In the genomic region with DNA sequence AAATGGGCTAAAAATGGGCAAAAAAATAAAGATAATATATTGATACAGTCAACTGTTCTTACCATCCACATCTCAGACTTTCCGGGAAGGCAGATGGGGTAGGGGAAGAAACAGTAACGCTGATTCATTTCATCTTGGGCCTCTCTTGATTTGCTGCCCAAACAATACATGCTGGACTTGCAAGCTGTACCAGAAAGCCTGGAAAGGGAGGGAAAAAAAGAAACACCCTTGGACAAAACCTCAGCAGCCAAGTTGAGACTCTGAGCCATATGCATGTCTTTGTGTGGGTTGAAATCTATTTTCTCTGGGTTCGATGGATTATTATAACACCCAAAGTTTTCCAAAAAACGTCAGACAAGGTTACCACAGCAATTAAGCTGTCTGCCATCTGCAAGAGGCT, we compare ENCODE assay signal across 23 cellular contexts.
A peak's percentile ranks its signal among the peaks of the same experiment; 100 is the strongest.
DNase-seq lines count a peak whose midpoint lies in the region; ATAC-seq and TF ChIP-seq lines count a peak whose summit lies in the region.
"Had no signal": no experiment of that assay in that cellular context is flagged by ENCODE, and none has a peak within 500 bp of the region (broad histone marks: within the 10 kb centered on the region; RNA-seq: fewer than 3 reads in every experiment).

No MANE protein-coding gene starts in this region.

- H3K4me1 ChIP-seq in aorta (ENCODE audit: control insufficient read depth in 1 of 2, insufficient read depth in 2 of 2, low read length in 2 of 2): peaks cover 0 to 7% of the 10 kb centered on the region in 2 donors
- H3K4me1 ChIP-seq: body of pancreas, prostate gland had no signal

- H3K27me3 Mint-ChIP-seq in glutamatergic neuron (ENCODE audit: unreplicated experiment): peaks cover 6% of the 10 kb centered on the region
- H3K27me3 Mint-ChIP-seq: activated naive CD8-positive, alpha-beta T cell treated with anti-CD3 and anti-CD28 coated beads for 36 hours had no signal

- peak overlapping the region in 1 of 2 donors; percentile 55 for H3K27ac ChIP-seq in aorta (ENCODE audit: low read depth in 1 of 2, low read length in 2 of 2)
- H3K27ac ChIP-seq: body of pancreas, esophagus muscularis mucosa, prostate gland had no signal

- no peak overlapping the region for H3K4me3 Mint-ChIP-seq in glutamatergic neuron (ENCODE audit: unreplicated experiment)
- H3K4me3 Mint-ChIP-seq: activated naive CD8-positive, alpha-beta T cell treated with anti-CD3 and anti-CD28 coated beads for 36 hours had no signal

- no peaks in the 10 kb centered on the region for H3K9me3 Mint-ChIP-seq in glutamatergic neuron (ENCODE audit: unreplicated experiment)
- H3K9me3 Mint-ChIP-seq: activated naive CD8-positive, alpha-beta T cell treated with anti-CD3 and anti-CD28 coated beads for 36 hours had no signal

- TF ChIP-seq CTCF in fibroblast of mammary gland (conservative IDR thresholded peaks at IDR 0.05; ENCODE audit: control insufficient read depth, insufficient read depth, low read depth, low read length): no peak
- TF ChIP-seq CTCF in glutamatergic neuron (IDR thresholded peaks at IDR 0.05; ENCODE audit: partially characterized antibody, unreplicated experiment): no peak

- H3K4me3 ChIP-seq in fibroblast of mammary gland (ENCODE audit: control insufficient read depth, low read depth, low read length) (no peak overlapping the region), skeletal muscle cell (ENCODE audit: low read depth, low read length) (no peak overlapping the region), aorta (ENCODE audit: low read length in 2 of 2) (no peak overlapping the region)
- H3K4me3 ChIP-seq: body of pancreas, esophagus muscularis mucosa, prostate gland, uterus had no signal

- H3K36me3 ChIP-seq in aorta (ENCODE audit: control insufficient read depth in 1 of 2, insufficient read depth in 2 of 2, low read length in 1 of 2): no peaks in the 10 kb centered on the region
- H3K36me3 ChIP-seq: esophagus muscularis mucosa, prostate gland, uterus had no signal

- peaks cover under 1% of the 10 kb centered on the region for H3K36me3 Mint-ChIP-seq in glutamatergic neuron (ENCODE audit: unreplicated experiment)
- H3K36me3 Mint-ChIP-seq: activated naive CD8-positive, alpha-beta T cell treated with anti-CD3 and anti-CD28 coated beads for 36 hours had no signal

- 1 to 8% methylated on average over 4 of the region's 4 CpGs for WGBS in aorta, 2 donors

- H3K9me3 ChIP-seq in aorta (ENCODE audit: control insufficient read depth, low read length): no peaks in the 10 kb centered on the region
- H3K9me3 ChIP-seq: body of pancreas, esophagus muscularis mucosa, prostate gland, uterus had no signal

- intact Hi-C loops in left ventricle myocardium superior (cut with micrococcal nuclease) (no loop called here), Right ventricle myocardium superior (cut with DNase I) (no loop called here), aorta (cut with DNase I) (loop anchor here in 1 of 2 donors (5.0 kb wide), 1 partner anchor 305 kb away; a partner anchor contains a TSS)

- H3K27ac Mint-ChIP-seq in glutamatergic neuron (ENCODE audit: unreplicated experiment): no peak overlapping the region
- H3K27ac Mint-ChIP-seq: activated naive CD8-positive, alpha-beta T cell treated with anti-CD3 and anti-CD28 coated beads for 36 hours had no signal

- no peaks in the 10 kb centered on the region for H3K27me3 ChIP-seq in aorta (ENCODE audit: control insufficient read depth in 1 of 2, insufficient read depth in 2 of 2, low read length in 1 of 2)
- H3K27me3 ChIP-seq: body of pancreas, esophagus muscularis mucosa, uterus had no signal

- DNase-seq in left ventricle myocardium superior (no peak), Right ventricle myocardium superior (no peak), fibroblast of mammary gland (ENCODE audit: low read depth) (peak; percentile 26), skeletal muscle cell (ENCODE audit: low read depth) (peak; percentile 51), aorta (no peak), NCI-H2029 (lab: John Stamatoyannopoulos, UW) (no peak), glutamatergic neuron (no peak)
- DNase-seq: activated gamma-delta T cell; activated naive CD8-positive, alpha-beta T cell treated with anti-CD3 and anti-CD28 coated beads for 36 hours; body of pancreas; mesendoderm; NCI-H446; NCI-H82; stimulated activated CD4-positive, alpha-beta T cell treated with anti-CD3 and anti-CD28 coated beads, Interleukin-15, amount 100 ng/mL, for 24 hours; stimulated activated CD4-positive, alpha-beta T cell treated with anti-CD3 and anti-CD28 coated beads, Interleukin-4, amount 100 ng/mL, for 4 hours; substantia nigra; SW 1271; uterus had no signal

- no peaks in the 10 kb centered on the region for H3K4me1 Mint-ChIP-seq in glutamatergic neuron (ENCODE audit: low read depth, unreplicated experiment)
- H3K4me1 Mint-ChIP-seq: activated naive CD8-positive, alpha-beta T cell treated with anti-CD3 and anti-CD28 coated beads for 36 hours had no signal

- ATAC-seq in left ventricle myocardium superior (peak; percentile 50), Right ventricle myocardium superior (ENCODE audit: poor library complexity) (no peak), aorta (ENCODE audit: low FRiP score) (peak; percentile 52), GM18519 (IDR thresholded peaks at IDR 0.05; ENCODE audit: low FRiP score, unreplicated experiment) (no peak)
- ATAC-seq: body of pancreas, left lobe of liver, sciatic nerve had no signal

Comparison
In these comparisons a context has a peak if more than half of its experiments do, and no peak if none do; other contexts are left out.
1. ATAC-seq: peak in left ventricle myocardium superior (single experiment) and aorta (single experiment); none in Right ventricle myocardium superior (single experiment) and GM18519 (single experiment).
2. DNase-seq: peak in fibroblast of mammary gland (single experiment) and skeletal muscle cell (single experiment); none in left ventricle myocardium superior (single experiment), Right ventricle myocardium superior (single experiment), aorta (0 of 2), NCI-H2029 (single experiment) and glutamatergic neuron (single experiment).